Comparison of ENCODE assay signal across 8 cellular contexts in genomic region chr12:121806556-121807308, GRCh38. TPM values are rescaled to one million over a fixed set of nuclear protein-coding genes. Genes with fewer than 3 reads are reported as not detected.
DNase-seq lines count a peak whose midpoint lies in the region; ATAC-seq and TF ChIP-seq lines count a peak whose summit lies in the region.

No MANE protein-coding gene starts in this region.

- H3K4me3 ChIP-seq in SJSA1: peak overlapping the region; percentile 53
- peak overlapping the region; percentile 80 for H3K4me3 ChIP-seq in fibroblast of the aortic adventitia (ENCODE audit: low read depth, low read length)

- H3K9me3 ChIP-seq in SJSA1 (replicated peaks): no peaks in the 10 kb centered on the region

- H3K4me1 ChIP-seq in SJSA1 (replicated peaks): peaks cover 32% of the 10 kb centered on the region

- H3K27me3 ChIP-seq in SJSA1 (replicated peaks): no peaks in the 10 kb centered on the region

- POLR2A ChIA-PET in HEK293T (lab: Yijun Ruan, JAX): interaction anchor here (1.4 to 8.0 kb wide), 2 partner anchors 10 to 82 kb away, joined by 4 to 125 read pairs; partner anchors contain the start of genes PSMD9 and RHOF

- H3K36me3 ChIP-seq in SJSA1: peaks cover 54% of the 10 kb centered on the region

- no peak for ATAC-seq in HG03565 (IDR thresholded peaks at IDR 0.05; ENCODE audit: unreplicated experiment)

- H3K27ac ChIP-seq in SJSA1: peak overlapping the region; percentile 10; the same call in 1 of the 2 replicates

- TF ChIP-seq CTCF in fibroblast of the aortic adventitia (IDR thresholded peaks at IDR 0.05; ENCODE audit: insufficient read depth, low read length): no peak

- DNase-seq in NCI-H1417 (lab: John Stamatoyannopoulos, UW) (peak; percentile 44 to 68 (median 48)), NCI-H1417 treated with DMSO at 0.1 percent for 48 hours (lab: John Stamatoyannopoulos, UW) (no peak), SJSA1 (ENCODE audit: low read depth in 1 of 2, low spot score in 2 of 2) (no peak), fibroblast of the aortic adventitia (ENCODE audit: low read depth) (peak; percentile 37), retina (peak; percentile 64), LoVo (ENCODE audit: low spot score) (no peak), HEK293T (ENCODE audit: extremely low spot score) (no peak)

- CTCF ChIA-PET in HEK293T (lab: Yijun Ruan, JAX): interaction anchor here (0.6 to 5.0 kb wide), 3 partner anchors 11 to 356 kb away, joined by 3 to 54 read pairs (median 5); partner anchors contain the start of gene RHOF

TF ChIP-seq in HEK293T, 16 proteins besides CTCF, POLR2A, EP300 and RAD21:
- TF ChIP-seq TARDBP (IDR thresholded peaks at IDR 0.05): no peak
- no peak for TF ChIP-seq ELF4 (IDR thresholded peaks at IDR 0.05)
- no peak for TF ChIP-seq ZNF384 (IDR thresholded peaks at IDR 0.05)
- TF ChIP-seq HDGF (IDR thresholded peaks at IDR 0.05; ENCODE audit: borderline replicate concordance): no peak
- TF ChIP-seq FOXM1 (IDR thresholded peaks at IDR 0.05; ENCODE audit: borderline replicate concordance): no peak
- no peak for TF ChIP-seq SP1 (IDR thresholded peaks at IDR 0.05)
- no peak for TF ChIP-seq SUZ12 (IDR thresholded peaks at IDR 0.05)
- TF ChIP-seq FOXK2 (IDR thresholded peaks at IDR 0.05): no peak
- no peak for TF ChIP-seq LEF1 (IDR thresholded peaks at IDR 0.05; ENCODE audit: borderline replicate concordance)
- TF ChIP-seq BHLHE40 (IDR thresholded peaks at IDR 0.05; ENCODE audit: borderline replicate concordance): no peak
- TF ChIP-seq NFRKB (IDR thresholded peaks at IDR 0.05): no peak
- no peak for TF ChIP-seq PKNOX1 (IDR thresholded peaks at IDR 0.05)
- no peak for TF ChIP-seq CTBP1 (IDR thresholded peaks at IDR 0.05; ENCODE audit: borderline replicate concordance)
- TF ChIP-seq ARNT (IDR thresholded peaks at IDR 0.05): no peak
- TF ChIP-seq L3MBTL2 (conservative IDR thresholded peaks at IDR 0.05): no peak
TF ChIP-seq in HEK293T: peak in this region for 0.

RNA-seq across cellular contexts. Expression of gene SETD1B, which starts 2.9 kb away (rescaled TPM):
- total RNA-seq in SJSA1 (2014; rRNA removed; shearing (Covaris generic)): 1.3 and 1.7 TPM in 2 replicates
- total RNA-seq in fibroblast of the aortic adventitia (ENCODE audit: low replicate concordance): 5.0 and 6.1 TPM in 2 replicates

RNA-seq across cellular contexts. Expression of gene RHOF, which starts 13.2 kb away (rescaled TPM):
- 1.6 and 4.0 TPM in 2 replicates for total RNA-seq in SJSA1 (2014; rRNA removed; shearing (Covaris generic))
- total RNA-seq in fibroblast of the aortic adventitia (ENCODE audit: low replicate concordance): 10.9 and 13.1 TPM in 2 replicates

RNA-seq across cellular contexts. Expression of gene HPD, which starts 51.9 kb away (rescaled TPM):
- 0.11 TPM in 1 of 2 replicates, not detected in the other for total RNA-seq in SJSA1 (2014; rRNA removed; shearing (Covaris generic))
- total RNA-seq in fibroblast of the aortic adventitia (ENCODE audit: low replicate concordance): 1.1 and 1.8 TPM in 2 replicates

Comparison
In these comparisons a context has a peak if more than half of its experiments do, and no peak if none do; other contexts are left out.
1. DNase-seq: peak in NCI-H1417 (3 of 3), fibroblast of the aortic adventitia (single experiment) and retina (single experiment); none in NCI-H1417 treated with DMSO at 0.1 percent for 48 hours (single experiment), SJSA1 (0 of 2), LoVo (single experiment) and HEK293T (single experiment).